In genomic region chr2:74439373-74440004, GRCh38 we compare ENCODE assay signal across 1 cellular context.
TF ChIP-seq lines count a peak whose summit lies in the region.

No MANE protein-coding gene starts in this region.

TF ChIP-seq in HCT116, 20 proteins besides CTCF, POLR2A, EP300 and RAD21:
- TF ChIP-seq FOSL1 (IDR thresholded peaks at IDR 0.05; ENCODE audit: low read depth) (no peak), ELF1 (IDR thresholded peaks at IDR 0.05; ENCODE audit: borderline replicate concordance, low read depth) (no peak), SRF (IDR thresholded peaks at IDR 0.05; ENCODE audit: low read depth) (no peak), EGR1 (IDR thresholded peaks at IDR 0.05; ENCODE audit: low read depth) (no peak), TCF7L2 (IDR thresholded peaks at IDR 0.05; ENCODE audit: borderline replicate concordance, extremely low read depth, insufficient read depth, insufficient read length) (no peak), EZH2phosphoT487 (IDR thresholded peaks at IDR 0.05; ENCODE audit: borderline replicate concordance) (no peak), POLR2AphosphoS5 (IDR thresholded peaks at IDR 0.05; ENCODE audit: low read depth, low read length) (no peak), EZH2 (IDR thresholded peaks at IDR 0.05) (no peak), CEBPB (IDR thresholded peaks at IDR 0.05; ENCODE audit: low read depth) (no peak)
- TF ChIP-seq, protein P1, sequence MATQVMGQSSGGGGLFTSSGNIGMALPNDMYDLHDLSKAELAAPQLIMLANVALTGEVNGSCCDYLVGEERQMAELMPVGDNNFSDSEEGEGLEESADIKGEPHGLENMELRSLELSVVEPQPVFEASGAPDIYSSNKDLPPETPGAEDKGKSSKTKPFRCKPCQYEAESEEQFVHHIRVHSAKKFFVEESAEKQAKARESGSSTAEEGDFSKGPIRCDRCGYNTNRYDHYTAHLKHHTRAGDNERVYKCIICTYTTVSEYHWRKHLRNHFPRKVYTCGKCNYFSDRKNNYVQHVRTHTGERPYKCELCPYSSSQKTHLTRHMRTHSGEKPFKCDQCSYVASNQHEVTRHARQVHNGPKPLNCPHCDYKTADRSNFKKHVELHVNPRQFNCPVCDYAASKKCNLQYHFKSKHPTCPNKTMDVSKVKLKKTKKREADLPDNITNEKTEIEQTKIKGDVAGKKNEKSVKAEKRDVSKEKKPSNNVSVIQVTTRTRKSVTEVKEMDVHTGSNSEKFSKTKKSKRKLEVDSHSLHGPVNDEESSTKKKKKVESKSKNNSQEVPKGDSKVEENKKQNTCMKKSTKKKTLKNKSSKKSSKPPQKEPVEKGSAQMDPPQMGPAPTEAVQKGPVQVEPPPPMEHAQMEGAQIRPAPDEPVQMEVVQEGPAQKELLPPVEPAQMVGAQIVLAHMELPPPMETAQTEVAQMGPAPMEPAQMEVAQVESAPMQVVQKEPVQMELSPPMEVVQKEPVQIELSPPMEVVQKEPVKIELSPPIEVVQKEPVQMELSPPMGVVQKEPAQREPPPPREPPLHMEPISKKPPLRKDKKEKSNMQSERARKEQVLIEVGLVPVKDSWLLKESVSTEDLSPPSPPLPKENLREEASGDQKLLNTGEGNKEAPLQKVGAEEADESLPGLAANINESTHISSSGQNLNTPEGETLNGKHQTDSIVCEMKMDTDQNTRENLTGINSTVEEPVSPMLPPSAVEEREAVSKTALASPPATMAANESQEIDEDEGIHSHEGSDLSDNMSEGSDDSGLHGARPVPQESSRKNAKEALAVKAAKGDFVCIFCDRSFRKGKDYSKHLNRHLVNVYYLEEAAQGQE (IDR thresholded peaks at IDR 0.05; ENCODE audit: low read depth), result no peak
- TF ChIP-seq, protein P2, sequence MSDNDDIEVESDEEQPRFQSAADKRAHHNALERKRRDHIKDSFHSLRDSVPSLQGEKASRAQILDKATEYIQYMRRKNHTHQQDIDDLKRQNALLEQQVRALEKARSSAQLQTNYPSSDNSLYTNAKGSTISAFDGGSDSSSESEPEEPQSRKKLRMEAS (IDR thresholded peaks at IDR 0.05), result no peak
